ENCODE assay signal across 8 cellular contexts in the genomic region with DNA sequence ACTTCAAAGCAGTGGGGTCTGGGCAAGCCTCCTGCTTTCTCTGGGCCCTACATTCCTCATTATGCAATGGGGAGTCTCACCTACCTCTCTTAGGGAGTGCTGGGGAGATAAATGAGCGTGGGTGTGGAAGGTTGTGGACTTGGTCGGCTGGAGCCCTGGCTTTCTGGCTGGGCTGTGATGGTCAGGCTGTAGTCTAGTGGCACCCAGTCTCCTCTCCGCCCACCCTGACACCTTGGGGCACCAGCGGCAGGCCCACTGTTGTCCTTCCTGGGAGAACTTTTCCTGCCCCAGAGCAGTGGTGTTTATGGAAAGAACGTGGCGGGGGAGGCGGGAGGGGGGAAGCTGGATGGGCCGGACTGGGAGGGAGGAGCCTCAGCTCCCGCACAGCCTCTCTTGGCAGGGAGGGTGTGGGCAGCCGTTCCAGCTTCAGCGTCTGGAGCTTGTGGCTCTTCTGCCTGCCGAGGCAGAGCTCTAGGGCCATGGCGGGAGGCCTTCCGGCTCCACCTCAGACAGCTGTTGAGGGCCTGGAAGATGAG.
DNase-seq lines count a peak whose midpoint lies in the region; ATAC-seq and TF ChIP-seq lines count a peak whose summit lies in the region.

No MANE protein-coding gene starts in this region.

- no peak overlapping the region for H3K4me3 Mint-ChIP-seq in stimulated activated memory B cell treated with anti-CD40 and anti-IgM and Interleukin-4, amounts not matched to agents 10 μg/mL and 1 μg/mL and 100 μg/mL, for 72 hours

- H3K36me3 ChIP-seq in HUES6 (ENCODE audit: control insufficient read depth, insufficient read depth, low read length), result no peaks in the 10 kb centered on the region
- H3K36me3 ChIP-seq in brain microvascular endothelial cell (replicated peaks), result no peaks in the 10 kb centered on the region

- DNase-seq in brain microvascular endothelial cell (peak; percentile 51), iPS-NIHi11 (ENCODE audit: low spot score) (peak; percentile 80), MV-4-11 (lab: John Stamatoyannopoulos, UW) (no peak)
- DNase-seq in activated naive CD4-positive, alpha-beta T cell treated with anti-CD3 and anti-CD28 coated beads, Interleukin-2, amount 50 U/mL, for 16 hours, result no peak

- H3K36me3 Mint-ChIP-seq in stimulated activated memory B cell treated with anti-CD40 and anti-IgM and Interleukin-4, amounts not matched to agents 10 μg/mL and 1 μg/mL and 100 μg/mL, for 72 hours, result peaks cover 22% of the 10 kb centered on the region

- H3K4me1 Mint-ChIP-seq in stimulated activated memory B cell treated with anti-CD40 and anti-IgM and Interleukin-4, amounts not matched to agents 10 μg/mL and 1 μg/mL and 100 μg/mL, for 72 hours, result peaks cover 54% of the 10 kb centered on the region

- H3K9ac ChIP-seq in HUES6 (ENCODE audit: low read length), result no peak overlapping the region

- no peaks in the 10 kb centered on the region for H3K27me3 Mint-ChIP-seq in stimulated activated memory B cell treated with anti-CD40 and anti-IgM and Interleukin-4, amounts not matched to agents 10 μg/mL and 1 μg/mL and 100 μg/mL, for 72 hours

- H3K27ac ChIP-seq in HUES6 (ENCODE audit: low read depth, low read length) (no peak overlapping the region), brain microvascular endothelial cell (no peak overlapping the region)

- H3K27me3 ChIP-seq in HUES6 (ENCODE audit: control insufficient read depth, insufficient read depth, low read length), result peaks cover 52% of the 10 kb centered on the region
- no peaks in the 10 kb centered on the region for H3K27me3 ChIP-seq in brain microvascular endothelial cell (replicated peaks)

- TF ChIP-seq CTCF in brain microvascular endothelial cell (IDR thresholded peaks at IDR 0.05; ENCODE audit: low read depth, low read length, missing control alignments), result no peak

- ATAC-seq in stimulated activated memory B cell treated with anti-CD40 and anti-IgM and Interleukin-4, amounts not matched to agents 10 μg/mL and 1 μg/mL and 100 μg/mL, for 72 hours, result no peak
- ATAC-seq in HG03095 (IDR thresholded peaks at IDR 0.05; ENCODE audit: unreplicated experiment) (no peak), HG02678 (IDR thresholded peaks at IDR 0.05; ENCODE audit: unreplicated experiment) (no peak)

- peak overlapping the region; percentile 63 for H3K27ac Mint-ChIP-seq in stimulated activated memory B cell treated with anti-CD40 and anti-IgM and Interleukin-4, amounts not matched to agents 10 μg/mL and 1 μg/mL and 100 μg/mL, for 72 hours

- in situ Hi-C loops in brain microvascular endothelial cell (cut with HindIII; ENCODE audit: low pct_ligation_motif_present, low sequenced_read_pairs), result no loop called here

- 0 out of 2 replicates have a peak overlapping the region, but pooled peaks have one; percentile 15 for H3K4me3 ChIP-seq in HUES6 (ENCODE audit: low read depth, low read length)
- H3K4me3 ChIP-seq in brain microvascular endothelial cell (ENCODE audit: low read depth, low read length), result no peak overlapping the region

- peaks cover 45% of the 10 kb centered on the region for H3K4me1 ChIP-seq in HUES6 (ENCODE audit: control insufficient read depth, insufficient read depth, low read length)

- H3K9me3 ChIP-seq in HUES6 (ENCODE audit: control insufficient read depth, insufficient read depth, low read depth, low read length), result peaks cover 4% of the 10 kb centered on the region; the same call in 1 of the 2 replicates

- H3K9me3 Mint-ChIP-seq in stimulated activated memory B cell treated with anti-CD40 and anti-IgM and Interleukin-4, amounts not matched to agents 10 μg/mL and 1 μg/mL and 100 μg/mL, for 72 hours, result peaks cover 2% of the 10 kb centered on the region

Comparison
In these comparisons a context has a peak if more than half of its experiments do, and no peak if none do; other contexts are left out.
1. DNase-seq: peak in brain microvascular endothelial cell (single experiment) and iPS-NIHi11 (single experiment); none in activated naive CD4-positive, alpha-beta T cell treated with anti-CD3 and anti-CD28 coated beads, Interleukin-2, amount 50 U/mL, for 16 hours (single experiment) and MV-4-11 (single experiment).